4 cellular contexts compared by ENCODE assay signal in genomic region chr10:103712146-103712545, GRCh38.
"Had no signal": no experiment of that assay in that cellular context is flagged by ENCODE, and none has a peak within 500 bp of the region (broad histone marks: within the 10 kb centered on the region; RNA-seq: fewer than 3 reads in every experiment).

No MANE protein-coding gene starts in this region.

- H3K27ac ChIP-seq: adrenal gland, colonic mucosa, neural progenitor cell, transverse colon had no signal

- H3K36me3 ChIP-seq: adrenal gland, colonic mucosa, neural progenitor cell, transverse colon had no signal

- H2AFZ ChIP-seq: neural progenitor cell had no signal

- H3K4me2 ChIP-seq: neural progenitor cell had no signal

- H3K9me3 ChIP-seq: adrenal gland, colonic mucosa, transverse colon had no signal

- H3K4me1 ChIP-seq: colonic mucosa, neural progenitor cell had no signal

- H3K9ac ChIP-seq: neural progenitor cell had no signal

- H3K27me3 ChIP-seq: adrenal gland, colonic mucosa, neural progenitor cell, transverse colon had no signal

- H3K4me3 ChIP-seq: adrenal gland, colonic mucosa, neural progenitor cell, transverse colon had no signal
